3 cellular contexts compared by ENCODE assay signal in the genomic region with DNA sequence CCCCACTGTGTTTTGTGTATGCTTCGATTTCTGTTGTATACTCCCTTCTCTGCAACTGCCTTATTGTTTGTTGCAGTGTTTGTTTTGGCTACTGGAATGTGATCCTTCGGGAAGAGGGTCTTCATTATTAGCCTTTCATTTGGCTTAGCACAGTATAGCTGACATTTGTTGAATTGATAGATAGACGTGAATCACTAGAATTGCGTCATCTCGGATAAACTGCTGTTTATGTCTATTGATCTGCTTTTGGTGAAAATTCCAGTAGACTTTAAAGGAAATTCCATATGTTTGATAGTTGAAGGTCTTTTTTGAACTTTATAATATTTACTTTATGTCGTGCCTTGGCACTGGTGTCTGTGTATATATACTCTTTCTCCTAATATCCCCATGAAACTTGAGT.
TF ChIP-seq lines count a peak whose summit lies in the region.

No MANE protein-coding gene starts in this region.

TF ChIP-seq in GM23338, 12 proteins besides CTCF, POLR2A, EP300 and RAD21 (continues in another document):
- TF ChIP-seq NANOG (IDR thresholded peaks at IDR 0.05; ENCODE audit: borderline replicate concordance), result no peak
- TF ChIP-seq CREB1 (CRISPR knock-in tag; IDR thresholded peaks at IDR 0.05; ENCODE audit: low read depth), result no peak
- TF ChIP-seq, protein P1, sequence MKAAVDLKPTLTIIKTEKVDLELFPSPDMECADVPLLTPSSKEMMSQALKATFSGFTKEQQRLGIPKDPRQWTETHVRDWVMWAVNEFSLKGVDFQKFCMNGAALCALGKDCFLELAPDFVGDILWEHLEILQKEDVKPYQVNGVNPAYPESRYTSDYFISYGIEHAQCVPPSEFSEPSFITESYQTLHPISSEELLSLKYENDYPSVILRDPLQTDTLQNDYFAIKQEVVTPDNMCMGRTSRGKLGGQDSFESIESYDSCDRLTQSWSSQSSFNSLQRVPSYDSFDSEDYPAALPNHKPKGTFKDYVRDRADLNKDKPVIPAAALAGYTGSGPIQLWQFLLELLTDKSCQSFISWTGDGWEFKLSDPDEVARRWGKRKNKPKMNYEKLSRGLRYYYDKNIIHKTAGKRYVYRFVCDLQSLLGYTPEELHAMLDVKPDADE (IDR thresholded peaks at IDR 0.05), result no peak

TF ChIP-seq in IMR-90, 13 proteins besides CTCF, POLR2A, EP300 and RAD21:
- TF ChIP-seq, protein P2, sequence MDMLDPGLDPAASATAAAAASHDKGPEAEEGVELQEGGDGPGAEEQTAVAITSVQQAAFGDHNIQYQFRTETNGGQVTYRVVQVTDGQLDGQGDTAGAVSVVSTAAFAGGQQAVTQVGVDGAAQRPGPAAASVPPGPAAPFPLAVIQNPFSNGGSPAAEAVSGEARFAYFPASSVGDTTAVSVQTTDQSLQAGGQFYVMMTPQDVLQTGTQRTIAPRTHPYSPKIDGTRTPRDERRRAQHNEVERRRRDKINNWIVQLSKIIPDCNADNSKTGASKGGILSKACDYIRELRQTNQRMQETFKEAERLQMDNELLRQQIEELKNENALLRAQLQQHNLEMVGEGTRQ (IDR thresholded peaks at IDR 0.05; ENCODE audit: low read depth, low read length), result no peak
- TF ChIP-seq CEBPB (IDR thresholded peaks at IDR 0.05; ENCODE audit: low read depth, low read length), result peak; percentile 72

TF ChIP-seq in H1, 55 proteins besides CTCF, POLR2A, EP300 and RAD21:
- TF ChIP-seq TCF12 (IDR thresholded peaks at IDR 0.05; ENCODE audit: low read depth, low read length), result no peak
- TF ChIP-seq JUND (IDR thresholded peaks at IDR 0.05; ENCODE audit: low read length), result no peak
- no peak for TF ChIP-seq NRF1 (IDR thresholded peaks at IDR 0.05; ENCODE audit: low read depth, low read length)
- TF ChIP-seq, protein P3, sequence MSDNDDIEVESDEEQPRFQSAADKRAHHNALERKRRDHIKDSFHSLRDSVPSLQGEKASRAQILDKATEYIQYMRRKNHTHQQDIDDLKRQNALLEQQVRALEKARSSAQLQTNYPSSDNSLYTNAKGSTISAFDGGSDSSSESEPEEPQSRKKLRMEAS (IDR thresholded peaks at IDR 0.05), result no peak
- TF ChIP-seq CEBPB (IDR thresholded peaks at IDR 0.05; ENCODE audit: low read depth, low read length), result peak; percentile 41; the same call in 1 of the 2 replicates
